Comparison of ENCODE assay signal across 9 cellular contexts in the genomic region with DNA sequence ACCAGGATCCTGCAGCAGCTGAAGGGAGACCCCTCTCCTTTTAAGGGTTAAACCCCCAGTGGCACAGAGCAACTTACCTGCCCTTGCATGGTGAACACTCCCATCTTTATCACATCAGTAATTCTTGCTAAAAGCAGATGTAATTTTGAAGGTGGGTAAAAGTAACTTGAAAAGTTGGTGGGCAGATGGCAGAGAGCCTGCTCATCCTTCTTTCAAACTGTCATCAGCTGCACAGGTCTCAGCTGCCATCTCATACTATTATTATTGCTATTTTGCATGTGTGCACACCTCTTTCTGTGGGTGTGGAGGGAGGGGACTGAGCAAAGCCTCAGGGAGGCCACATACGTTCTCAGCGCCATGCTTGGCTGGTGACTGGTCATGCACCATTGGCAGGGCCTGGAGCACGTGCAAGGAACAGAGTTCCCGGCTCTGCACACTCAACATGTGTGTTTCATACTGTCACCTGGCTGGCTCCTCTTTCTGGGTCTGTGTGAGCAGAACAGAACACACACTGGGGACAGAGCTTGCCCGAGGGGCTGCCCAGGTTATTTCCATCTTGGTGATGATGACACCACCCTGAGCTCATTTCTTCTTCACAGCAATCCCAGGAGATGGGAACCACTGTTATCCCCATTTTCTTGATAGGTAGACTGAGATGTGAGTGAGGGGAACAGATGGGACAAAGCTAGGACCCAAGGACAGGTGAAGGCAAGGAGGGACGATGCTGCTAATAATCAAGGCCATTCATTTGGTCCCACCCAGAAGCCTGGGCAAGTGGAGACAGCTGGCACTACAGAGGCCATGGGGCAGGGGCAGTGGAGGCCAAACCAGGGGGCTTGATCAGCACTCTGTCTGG.
A peak's percentile ranks its signal among the peaks of the same experiment; 100 is the strongest.
DNase-seq lines count a peak whose midpoint lies in the region; ATAC-seq and TF ChIP-seq lines count a peak whose summit lies in the region.
"Had no signal": no experiment of that assay in that cellular context is flagged by ENCODE, and none has a peak within 500 bp of the region (broad histone marks: within the 10 kb centered on the region; RNA-seq: fewer than 3 reads in every experiment).

No MANE protein-coding gene starts in this region.

- peak overlapping the region; percentile 76 for H3K4me3 ChIP-seq in GM06990 (replicated peaks; ENCODE audit: low read depth, low read length)
- H3K4me3 ChIP-seq in OCI-LY1 (ENCODE audit: low read depth, low read length, poor library complexity, severe bottlenecking): peak overlapping the region; percentile 80

- peaks cover under 1% of the 10 kb centered on the region; the same call in 1 of the 2 replicates for H3K36me3 ChIP-seq in GM06990 (ENCODE audit: control insufficient read depth, insufficient read depth, low read length)
- H3K36me3 ChIP-seq in OCI-LY1 (ENCODE audit: insufficient read depth, low read length): peaks cover 30% of the 10 kb centered on the region

- H3F3A ChIP-seq in OCI-LY1 (ENCODE audit: insufficient read depth, low read length): no peaks in the 10 kb centered on the region

- TF ChIP-seq CTCF in GM06990 (IDR thresholded peaks at IDR 0.05; ENCODE audit: insufficient read depth, low read length, poor library complexity, severe bottlenecking) (no peak), OCI-LY1 (IDR thresholded peaks at IDR 0.05; ENCODE audit: low read length) (no peak)

- H3K4me2 ChIP-seq in OCI-LY1 (ENCODE audit: low read length): peak overlapping the region; percentile 79

- H4K20me1 ChIP-seq in OCI-LY1 (ENCODE audit: insufficient read depth, low read length): no peaks in the 10 kb centered on the region

- H3K79me2 ChIP-seq in OCI-LY1 (ENCODE audit: insufficient read depth, low read length): peaks cover 16% of the 10 kb centered on the region

- intact Hi-C loops in left colon (cut with DNase I, micrococcal nuclease): no loop called here

- H3K27me3 ChIP-seq in GM06990 (replicated peaks; ENCODE audit: control insufficient read depth, insufficient read depth, low read length): no peaks in the 10 kb centered on the region
- H3K27me3 ChIP-seq in OCI-LY1 (ENCODE audit: insufficient read depth, low read length): no peaks in the 10 kb centered on the region

- H3K27ac ChIP-seq in OCI-LY1 (ENCODE audit: low read depth, low read length, poor library complexity, severe bottlenecking): peak overlapping the region; percentile 97

- H3K9me2 ChIP-seq in OCI-LY1 (ENCODE audit: low read depth, low read length): no peaks in the 10 kb centered on the region

- DNase-seq in GM06990 (ENCODE audit: extremely low read depth, insufficient read length): peak; percentile 85
- DNase-seq in activated CD8-positive, alpha-beta memory T cell treated with anti-CD3 and anti-CD28 coated beads for 24 hours: no peak
- DNase-seq in SW 1271 (lab: John Stamatoyannopoulos, UW): no peak
- no peak for DNase-seq in left colon
- DNase-seq in HCEC 1CT: no peak
- DNase-seq: CD4-positive, alpha-beta T cell had no signal

- H3K9ac ChIP-seq in OCI-LY1 (ENCODE audit: low read length): peak overlapping the region; percentile 78

- peak; percentile 88 for ATAC-seq in HG02885 (IDR thresholded peaks at IDR 0.05; ENCODE audit: poor library complexity, unreplicated experiment)
- no peak for ATAC-seq in left colon

- H2AFZ ChIP-seq in OCI-LY1 (ENCODE audit: low read length): no peak overlapping the region

- H3K9me3 ChIP-seq in OCI-LY1 (ENCODE audit: low read length): 0 out of 2 replicates have a peak, but pooled peaks cover 3% of the 10 kb centered on the region

- H3K4me1 ChIP-seq in OCI-LY1 (ENCODE audit: insufficient read depth, low read length, severe bottlenecking): peaks cover 68% of the 10 kb centered on the region

- peak; percentile 10 for TF ChIP-seq POLR2A in GM19193 (IDR thresholded peaks at IDR 0.05; ENCODE audit: extremely low read depth, insufficient read depth, insufficient read length)
